Comparison of ENCODE assay signal across 1 cellular context in genomic region chr7:100349757-100350156, GRCh38.
TF ChIP-seq lines count a peak whose summit lies in the region.

No MANE protein-coding gene starts in this region.

TF ChIP-seq in K562, 482 proteins besides CTCF, POLR2A, EP300 and RAD21:
- TF ChIP-seq POLR2G (IDR thresholded peaks at IDR 0.05; ENCODE audit: low read depth, low read length) (0 out of 2 replicates have a peak, but pooled peaks have one; percentile 13), RB1 (IDR thresholded peaks at IDR 0.05; ENCODE audit: low read depth) (no peak), FOXA1 (IDR thresholded peaks at IDR 0.05; ENCODE audit: borderline replicate concordance) (no peak), RBFOX2 (IDR thresholded peaks at IDR 0.05; ENCODE audit: low read depth, low read length) (0 out of 2 replicates have a peak, but pooled peaks have one; percentile 19), CBX5 (IDR thresholded peaks at IDR 0.05; ENCODE audit: borderline replicate concordance, low read depth) (no peak)
- TF ChIP-seq, protein P1, sequence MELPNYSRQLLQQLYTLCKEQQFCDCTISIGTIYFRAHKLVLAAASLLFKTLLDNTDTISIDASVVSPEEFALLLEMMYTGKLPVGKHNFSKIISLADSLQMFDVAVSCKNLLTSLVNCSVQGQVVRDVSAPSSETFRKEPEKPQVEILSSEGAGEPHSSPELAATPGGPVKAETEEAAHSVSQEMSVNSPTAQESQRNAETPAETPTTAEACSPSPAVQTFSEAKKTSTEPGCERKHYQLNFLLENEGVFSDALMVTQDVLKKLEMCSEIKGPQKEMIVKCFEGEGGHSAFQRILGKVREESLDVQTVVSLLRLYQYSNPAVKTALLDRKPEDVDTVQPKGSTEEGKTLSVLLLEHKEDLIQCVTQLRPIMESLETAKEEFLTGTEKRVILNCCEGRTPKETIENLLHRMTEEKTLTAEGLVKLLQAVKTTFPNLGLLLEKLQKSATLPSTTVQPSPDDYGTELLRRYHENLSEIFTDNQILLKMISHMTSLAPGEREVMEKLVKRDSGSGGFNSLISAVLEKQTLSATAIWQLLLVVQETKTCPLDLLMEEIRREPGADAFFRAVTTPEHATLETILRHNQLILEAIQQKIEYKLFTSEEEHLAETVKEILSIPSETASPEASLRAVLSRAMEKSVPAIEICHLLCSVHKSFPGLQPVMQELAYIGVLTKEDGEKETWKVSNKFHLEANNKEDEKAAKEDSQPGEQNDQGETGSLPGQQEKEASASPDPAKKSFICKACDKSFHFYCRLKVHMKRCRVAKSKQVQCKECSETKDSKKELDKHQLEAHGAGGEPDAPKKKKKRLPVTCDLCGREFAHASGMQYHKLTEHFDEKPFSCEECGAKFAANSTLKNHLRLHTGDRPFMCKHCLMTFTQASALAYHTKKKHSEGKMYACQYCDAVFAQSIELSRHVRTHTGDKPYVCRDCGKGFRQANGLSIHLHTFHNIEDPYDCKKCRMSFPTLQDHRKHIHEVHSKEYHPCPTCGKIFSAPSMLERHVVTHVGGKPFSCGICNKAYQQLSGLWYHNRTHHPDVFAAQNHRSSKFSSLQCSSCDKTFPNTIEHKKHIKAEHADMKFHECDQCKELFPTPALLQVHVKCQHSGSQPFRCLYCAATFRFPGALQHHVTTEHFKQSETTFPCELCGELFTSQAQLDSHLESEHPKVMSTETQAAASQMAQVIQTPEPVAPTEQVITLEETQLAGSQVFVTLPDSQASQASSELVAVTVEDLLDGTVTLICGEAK (IDR thresholded peaks at IDR 0.05) = no peak
- TF ChIP-seq, protein P1 (CRISPR knock-in tag; IDR thresholded peaks at IDR 0.05) = no peak
- TF ChIP-seq, protein P2, sequence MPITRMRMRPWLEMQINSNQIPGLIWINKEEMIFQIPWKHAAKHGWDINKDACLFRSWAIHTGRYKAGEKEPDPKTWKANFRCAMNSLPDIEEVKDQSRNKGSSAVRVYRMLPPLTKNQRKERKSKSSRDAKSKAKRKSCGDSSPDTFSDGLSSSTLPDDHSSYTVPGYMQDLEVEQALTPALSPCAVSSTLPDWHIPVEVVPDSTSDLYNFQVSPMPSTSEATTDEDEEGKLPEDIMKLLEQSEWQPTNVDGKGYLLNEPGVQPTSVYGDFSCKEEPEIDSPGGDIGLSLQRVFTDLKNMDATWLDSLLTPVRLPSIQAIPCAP (CRISPR knock-in tag; IDR thresholded peaks at IDR 0.05; ENCODE audit: borderline replicate concordance) = no peak
